ENCODE assay signal across 8 cellular contexts in genomic region chr19:40466219-40467006, GRCh38. TPM values are rescaled to one million over a fixed set of nuclear protein-coding genes. Genes with fewer than 3 reads are reported as not detected.
A peak's percentile ranks its signal among the peaks of the same experiment; 100 is the strongest.
DNase-seq lines count a peak whose midpoint lies in the region; ATAC-seq lines count a peak whose summit lies in the region.

SPTBN4 (plus strand) TSS chr19:40467001; CDS start chr19:40472622, 5,621 bp downstream.

- POLR2A ChIA-PET in activated CD4-positive, alpha-beta T cell treated with anti-CD3 and anti-CD28 coated beads, Interleukin-2, amount 10 ng/mL, durations not matched to agents 7 days and 5 days (lab: Charles Lee) = no interaction called here

- H3K27ac ChIP-seq in effector memory CD4-positive, alpha-beta T cell (ENCODE audit: insufficient read depth, low read length, poor library complexity, severe bottlenecking) = peak within 1 kb of the TSS; percentile 36

- H3K36me3 Mint-ChIP-seq in activated CD4-positive, alpha-beta T cell treated with anti-CD3 and anti-CD28 coated beads, Interleukin-2, amount 10 ng/mL, durations not matched to agents 7 days and 5 days (ENCODE audit: low read depth) = peaks cover 6% of the 10 kb centered on the region
- peaks cover 0 to 7% of the 10 kb centered on the region in 2 donors for H3K36me3 Mint-ChIP-seq in naive B cell
- peaks cover 5 to 6% of the 10 kb centered on the region in 2 donors for H3K36me3 Mint-ChIP-seq in stimulated activated naive B cell treated with anti-CD40 and anti-IgM and Interleukin-4, amounts not matched to agents 10 μg/mL and 1 μg/mL and 100 μg/mL, for 72 hours

- no peaks in the 10 kb centered on the region for H3K9me3 Mint-ChIP-seq in activated CD4-positive, alpha-beta T cell treated with anti-CD3 and anti-CD28 coated beads, Interleukin-2, amount 10 ng/mL, durations not matched to agents 7 days and 5 days
- peaks cover 0 to 5% (median 0%) of the 10 kb centered on the region in 7 donors for H3K9me3 Mint-ChIP-seq in naive B cell
- H3K9me3 Mint-ChIP-seq in stimulated activated naive B cell treated with anti-CD40 and anti-IgM and Interleukin-4, amounts not matched to agents 10 μg/mL and 1 μg/mL and 100 μg/mL, for 72 hours = no peaks in the 10 kb centered on the region

- H3K9me3 ChIP-seq in effector memory CD4-positive, alpha-beta T cell (ENCODE audit: control insufficient read depth, low read length) = no peaks in the 10 kb centered on the region

- ATAC-seq in GM18499 (IDR thresholded peaks at IDR 0.05; ENCODE audit: insufficient read depth, unreplicated experiment) = peak; percentile 40
- peak; percentile 35 for ATAC-seq in HG03060 (IDR thresholded peaks at IDR 0.05; ENCODE audit: low read depth, unreplicated experiment)
- peak; percentile 47 to 55 for ATAC-seq in naive B cell (ENCODE audit: low read depth in 2 of 2)
- ATAC-seq in stimulated activated naive B cell treated with anti-CD40 and anti-IgM and Interleukin-4, amounts not matched to agents 10 μg/mL and 1 μg/mL and 100 μg/mL, for 72 hours (replicated peaks) = peak; percentile 45 to 50
- no peak for ATAC-seq in GM19328 (IDR thresholded peaks at IDR 0.05; ENCODE audit: unreplicated experiment)

- peak within 1 kb of the TSS; percentile 82 for H3K27ac Mint-ChIP-seq in activated CD4-positive, alpha-beta T cell treated with anti-CD3 and anti-CD28 coated beads, Interleukin-2, amount 10 ng/mL, durations not matched to agents 7 days and 5 days
- peak within 1 kb of the TSS; percentile 89 to 100 (median 97) for H3K27ac Mint-ChIP-seq in naive B cell
- H3K27ac Mint-ChIP-seq in stimulated activated naive B cell treated with anti-CD40 and anti-IgM and Interleukin-4, amounts not matched to agents 10 μg/mL and 1 μg/mL and 100 μg/mL, for 72 hours = peak within 1 kb of the TSS; percentile 93

- in situ Hi-C loops in ACHN (cut with HindIII; ENCODE audit: low pct_ligation_motif_present, low pct_unique_long_range_greater_than_20kb, low sequenced_read_pairs) = no loop called here

- H3K27me3 ChIP-seq in effector memory CD4-positive, alpha-beta T cell (replicated peaks; ENCODE audit: control insufficient read depth, insufficient read depth, low read length, poor library complexity, severe bottlenecking) = no peaks in the 10 kb centered on the region

- DNase-seq in activated CD4-positive, alpha-beta T cell treated with anti-CD3 and anti-CD28 coated beads, Interleukin-2, amount 10 ng/mL, durations not matched to agents 7 days and 5 days = peak; percentile 69
- DNase-seq in effector memory CD4-positive, alpha-beta T cell = peak; percentile 62 to 81 (median 76)
- DNase-seq in naive B cell (peak; percentile 64), ACHN (no peak)
- DNase-seq in stimulated activated naive B cell treated with anti-CD40 and anti-IgM and Interleukin-4, amounts not matched to agents 10 μg/mL and 1 μg/mL and 100 μg/mL, for 72 hours = peak; percentile 55

- peak within 1 kb of the TSS; percentile 85 for H3K4me3 Mint-ChIP-seq in activated CD4-positive, alpha-beta T cell treated with anti-CD3 and anti-CD28 coated beads, Interleukin-2, amount 10 ng/mL, durations not matched to agents 7 days and 5 days
- H3K4me3 Mint-ChIP-seq in naive B cell = peak within 1 kb of the TSS; percentile 80 to 92 (median 88)
- H3K4me3 Mint-ChIP-seq in stimulated activated naive B cell treated with anti-CD40 and anti-IgM and Interleukin-4, amounts not matched to agents 10 μg/mL and 1 μg/mL and 100 μg/mL, for 72 hours = peak within 1 kb of the TSS; percentile 82 to 97

- peaks cover 19% of the 10 kb centered on the region for H3K27me3 Mint-ChIP-seq in activated CD4-positive, alpha-beta T cell treated with anti-CD3 and anti-CD28 coated beads, Interleukin-2, amount 10 ng/mL, durations not matched to agents 7 days and 5 days
- peaks cover 9 to 41% (median 9%) of the 10 kb centered on the region in 3 donors for H3K27me3 Mint-ChIP-seq in naive B cell
- peaks cover 22 to 25% of the 10 kb centered on the region in 2 donors for H3K27me3 Mint-ChIP-seq in stimulated activated naive B cell treated with anti-CD40 and anti-IgM and Interleukin-4, amounts not matched to agents 10 μg/mL and 1 μg/mL and 100 μg/mL, for 72 hours

- peaks cover 34% of the 10 kb centered on the region for H3K4me1 Mint-ChIP-seq in activated CD4-positive, alpha-beta T cell treated with anti-CD3 and anti-CD28 coated beads, Interleukin-2, amount 10 ng/mL, durations not matched to agents 7 days and 5 days
- H3K4me1 Mint-ChIP-seq in naive B cell = peaks cover 30 to 36% (median 33%) of the 10 kb centered on the region in 3 donors
- peaks cover 25 to 38% of the 10 kb centered on the region in 2 donors for H3K4me1 Mint-ChIP-seq in stimulated activated naive B cell treated with anti-CD40 and anti-IgM and Interleukin-4, amounts not matched to agents 10 μg/mL and 1 μg/mL and 100 μg/mL, for 72 hours

- CTCF ChIA-PET in activated CD4-positive, alpha-beta T cell treated with anti-CD3 and anti-CD28 coated beads, Interleukin-2, amount 10 ng/mL, durations not matched to agents 7 days and 5 days (lab: Charles Lee) = interaction anchor here (0.6 to 5.5 kb wide), 10 partner anchors 10 to 1732 kb away, joined by 3 to 35 read pairs (median 5); partner anchors contain the start of gene TTC9B

- peak within 1 kb of the TSS; percentile 59 for H3K4me3 ChIP-seq in effector memory CD4-positive, alpha-beta T cell (ENCODE audit: insufficient read depth, low read depth, low read length, poor library complexity, severe bottlenecking)

- H3K4me1 ChIP-seq in effector memory CD4-positive, alpha-beta T cell (ENCODE audit: control insufficient read depth, insufficient read depth, low read length, poor library complexity, severe bottlenecking) = peaks cover 26% of the 10 kb centered on the region

- no peaks in the 10 kb centered on the region for H3K36me3 ChIP-seq in effector memory CD4-positive, alpha-beta T cell (ENCODE audit: control insufficient read depth, insufficient read depth, low read length)

RNA-seq across cellular contexts. Expression of gene SPTBN4, which starts in this region (rescaled TPM):
- total RNA-seq in activated CD4-positive, alpha-beta T cell treated with anti-CD3 and anti-CD28 coated beads, Interleukin-2, amount 10 ng/mL, durations not matched to agents 7 days and 5 days = under 1 TPM; 0.23 to 0.50 TPM
- not detected for polyA plus RNA-seq in naive B cell (ENCODE audit: low read depth in 6 of 6)

Comparison
In these comparisons a context has a peak if more than half of its experiments do, and no peak if none do; other contexts are left out.
1. Peak in DNase-seq in activated CD4-positive, alpha-beta T cell treated with anti-CD3 and anti-CD28 coated beads, Interleukin-2, amount 10 ng/mL, durations not matched to agents 7 days and 5 days; RNA of the gene not detected or under 1 TPM.
2. Peak in DNase-seq and ATAC-seq in naive B cell; RNA of the gene not detected or under 1 TPM.